1 cellular context compared by ENCODE assay signal in the genomic region with DNA sequence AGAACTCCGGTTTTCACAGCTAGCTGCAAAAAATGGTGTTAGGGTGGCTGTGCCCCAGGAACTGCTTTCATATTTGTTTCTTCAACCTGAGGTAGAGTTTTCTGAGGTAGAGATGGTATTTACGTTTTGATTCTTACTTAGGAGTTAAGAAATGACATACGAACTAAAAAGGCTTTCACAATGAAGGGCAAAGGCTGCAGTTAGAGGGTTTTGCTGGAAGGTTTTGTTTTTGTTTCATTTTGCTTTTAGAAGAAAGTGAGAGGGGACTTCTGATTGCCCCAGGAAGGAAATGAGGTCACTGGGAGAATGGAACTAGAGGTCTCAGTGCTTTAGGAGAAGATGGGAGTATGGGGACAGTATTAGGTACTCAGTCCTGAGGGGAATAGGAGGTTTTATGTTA.
TF ChIP-seq lines count a peak whose summit lies in the region.

No MANE protein-coding gene starts in this region.

TF ChIP-seq in K562, 482 proteins besides CTCF, POLR2A, EP300 and RAD21 (continued from another document):
- TF ChIP-seq, protein P1, sequence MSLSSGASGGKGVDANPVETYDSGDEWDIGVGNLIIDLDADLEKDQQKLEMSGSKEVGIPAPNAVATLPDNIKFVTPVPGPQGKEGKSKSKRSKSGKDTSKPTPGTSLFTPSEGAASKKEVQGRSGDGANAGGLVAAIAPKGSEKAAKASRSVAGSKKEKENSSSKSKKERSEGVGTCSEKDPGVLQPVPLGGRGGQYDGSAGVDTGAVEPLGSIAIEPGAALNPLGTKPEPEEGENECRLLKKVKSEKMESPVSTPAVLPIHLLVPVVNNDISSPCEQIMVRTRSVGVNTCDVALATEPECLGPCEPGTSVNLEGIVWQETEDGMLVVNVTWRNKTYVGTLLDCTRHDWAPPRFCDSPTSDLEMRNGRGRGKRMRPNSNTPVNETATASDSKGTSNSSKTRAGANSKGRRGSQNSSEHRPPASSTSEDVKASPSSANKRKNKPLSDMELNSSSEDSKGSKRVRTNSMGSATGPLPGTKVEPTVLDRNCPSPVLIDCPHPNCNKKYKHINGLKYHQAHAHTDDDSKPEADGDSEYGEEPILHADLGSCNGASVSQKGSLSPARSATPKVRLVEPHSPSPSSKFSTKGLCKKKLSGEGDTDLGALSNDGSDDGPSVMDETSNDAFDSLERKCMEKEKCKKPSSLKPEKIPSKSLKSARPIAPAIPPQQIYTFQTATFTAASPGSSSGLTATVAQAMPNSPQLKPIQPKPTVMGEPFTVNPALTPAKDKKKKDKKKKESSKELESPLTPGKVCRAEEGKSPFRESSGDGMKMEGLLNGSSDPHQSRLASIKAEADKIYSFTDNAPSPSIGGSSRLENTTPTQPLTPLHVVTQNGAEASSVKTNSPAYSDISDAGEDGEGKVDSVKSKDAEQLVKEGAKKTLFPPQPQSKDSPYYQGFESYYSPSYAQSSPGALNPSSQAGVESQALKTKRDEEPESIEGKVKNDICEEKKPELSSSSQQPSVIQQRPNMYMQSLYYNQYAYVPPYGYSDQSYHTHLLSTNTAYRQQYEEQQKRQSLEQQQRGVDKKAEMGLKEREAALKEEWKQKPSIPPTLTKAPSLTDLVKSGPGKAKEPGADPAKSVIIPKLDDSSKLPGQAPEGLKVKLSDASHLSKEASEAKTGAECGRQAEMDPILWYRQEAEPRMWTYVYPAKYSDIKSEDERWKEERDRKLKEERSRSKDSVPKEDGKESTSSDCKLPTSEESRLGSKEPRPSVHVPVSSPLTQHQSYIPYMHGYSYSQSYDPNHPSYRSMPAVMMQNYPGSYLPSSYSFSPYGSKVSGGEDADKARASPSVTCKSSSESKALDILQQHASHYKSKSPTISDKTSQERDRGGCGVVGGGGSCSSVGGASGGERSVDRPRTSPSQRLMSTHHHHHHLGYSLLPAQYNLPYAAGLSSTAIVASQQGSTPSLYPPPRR (CRISPR knock-in tag; IDR thresholded peaks at IDR 0.05; ENCODE audit: borderline replicate concordance), result no peak
- TF ChIP-seq CCNT2 (IDR thresholded peaks at IDR 0.05; ENCODE audit: borderline replicate concordance, extremely low read depth, insufficient read length, low read depth, low read length), result no peak
TF ChIP-seq in K562: peak in this region for 0.
